ENCODE assay signal across 20 cellular contexts in the genomic region with DNA sequence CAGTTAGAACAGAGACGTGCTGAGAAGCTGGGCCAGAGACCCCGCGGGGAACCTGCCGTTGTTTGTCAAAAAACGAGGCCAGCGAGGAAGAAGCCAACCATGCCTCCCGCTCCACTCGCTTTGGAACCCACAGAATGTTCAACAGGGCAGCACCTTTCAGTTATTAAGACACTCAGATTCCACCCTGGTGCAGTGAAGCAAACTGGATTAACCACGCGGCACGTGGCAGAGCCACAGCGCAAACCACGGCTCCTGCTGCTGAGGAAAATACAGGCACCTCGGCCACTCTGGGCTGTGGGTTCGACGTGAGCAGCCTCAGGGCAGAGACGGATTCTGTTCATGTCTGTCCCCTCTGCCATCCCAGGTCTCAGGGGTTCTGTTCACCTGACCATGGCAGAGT. TPM values are rescaled to one million over a fixed set of nuclear protein-coding genes. Genes with fewer than 3 reads are reported as not detected.
DNase-seq lines count a peak whose midpoint lies in the region; ATAC-seq, FAIRE-seq and TF ChIP-seq lines count a peak whose summit lies in the region.
"Had no signal": no experiment of that assay in that cellular context is flagged by ENCODE, and none has a peak within 500 bp of the region (broad histone marks: within the 10 kb centered on the region; RNA-seq: fewer than 3 reads in every experiment).

No MANE protein-coding gene starts in this region.

- POLR2A ChIA-PET in A673 (lab: Charles Lee; ENCODE audit: low non-redundant PET) (no interaction called here), HepG2 (lab: Yijun Ruan, JAX) (no interaction called here)

- H3F3A ChIP-seq in GM23338 (replicated peaks; ENCODE audit: low read depth), result no peaks in the 10 kb centered on the region

- H3K27ac ChIP-seq in GM23338 (ENCODE audit: low read depth) (no peak overlapping the region), heart right ventricle (no peak overlapping the region), A673 (ENCODE audit: low read depth, low read length, poor library complexity, severe bottlenecking) (no peak overlapping the region), HepG2 (ENCODE audit: extremely low read length, insufficient read depth, low read length) (no peak overlapping the region)
- H3K27ac ChIP-seq: GM23248 had no signal

- H3K9me3 Mint-ChIP-seq in GM23338, result no peaks in the 10 kb centered on the region
- peaks cover 3% of the 10 kb centered on the region for H3K9me3 Mint-ChIP-seq in progenitor cell of endocrine pancreas (ENCODE audit: low read depth)
- H3K9me3 Mint-ChIP-seq in immature natural killer cell, result no peaks in the 10 kb centered on the region
- H3K9me3 Mint-ChIP-seq: CD8-positive, alpha-beta T cell; H9; IgD-negative memory B cell had no signal

- H3K4me3 ChIP-seq in GM23338 (no peak overlapping the region), heart right ventricle (no peak overlapping the region), A673 (ENCODE audit: low read depth, low read length, poor library complexity, severe bottlenecking) (no peak overlapping the region), HepG2 (replicated peaks in 1 of 3; ENCODE audit: insufficient read depth in 1 of 3, low read depth in 2 of 3, low read length in 3 of 3) (no peak overlapping the region)
- H3K4me3 ChIP-seq: GM12878, GM23248 had no signal

- H3K27ac Mint-ChIP-seq in GM23338 (no peak overlapping the region), progenitor cell of endocrine pancreas (peak overlapping the region; percentile 16), immature natural killer cell (no peak overlapping the region)
- H3K27ac Mint-ChIP-seq: CD14-positive monocyte; CD8-positive, alpha-beta T cell; IgD-negative memory B cell had no signal

- in situ Hi-C loops in HepG2 (cut with HindIII; ENCODE audit: extremely low pct_ligation_motif_present, low pct_unique_long_range_greater_than_20kb), result no loop called here

- H4K20me1 ChIP-seq in GM23338 (replicated peaks; ENCODE audit: insufficient read depth) (no peaks in the 10 kb centered on the region), HepG2 (ENCODE audit: insufficient read depth, low read length) (no peaks in the 10 kb centered on the region)

- no peak for FAIRE-seq in HepG2 (lab: Jason Lieb, UNC)
- FAIRE-seq: A204.1, GM18507 had no signal

- H3K27me3 ChIP-seq in GM23338 (ENCODE audit: insufficient read depth) (no peaks in the 10 kb centered on the region), heart right ventricle (peaks cover 0 to 11% (median 0%) of the 10 kb centered on the region in 7 donors), A673 (replicated peaks; ENCODE audit: insufficient read depth, low read depth, low read length, poor library complexity) (no peaks in the 10 kb centered on the region), HepG2 (ENCODE audit: control insufficient read depth in 1 of 2, insufficient read depth in 2 of 2, low read length in 2 of 2) (no peaks in the 10 kb centered on the region; a peak in 1 of 5 replicates)
- H3K27me3 ChIP-seq: BE2C had no signal

- no peaks in the 10 kb centered on the region for H3K9me2 ChIP-seq in GM23338 (ENCODE audit: insufficient read depth)

- H3K4me3 Mint-ChIP-seq in GM23338 (no peak overlapping the region), progenitor cell of endocrine pancreas (ENCODE audit: low read depth) (no peak overlapping the region), immature natural killer cell (no peak overlapping the region)
- H3K4me3 Mint-ChIP-seq: CD14-positive monocyte; CD8-positive, alpha-beta T cell; H9; IgD-negative memory B cell had no signal

- TF ChIP-seq CTCF in GM23338 (conservative IDR thresholded peaks at IDR 0.05; ENCODE audit: low read depth in 2 of 2) (no peak), progenitor cell of endocrine pancreas (IDR thresholded peaks at IDR 0.05; ENCODE audit: unreplicated experiment) (no peak), heart right ventricle (IDR thresholded peaks at IDR 0.05) (no peak), A673 (conservative IDR thresholded peaks at IDR 0.05; ENCODE audit: low read depth, low read length) (no peak), HepG2 (CRISPR knock-in tag; IDR thresholded peaks at IDR 0.05) (no peak)

- no peak overlapping the region for H3K9ac ChIP-seq in HepG2 (ENCODE audit: insufficient read depth, low read depth, low read length)
- H3K9ac ChIP-seq: GM23248 had no signal

- BruUV-seq in A673 (replicated peaks; lab: Mats Ljungman, UMichigan), result no TSS peak
- no TSS peak for BruUV-seq in HepG2 (replicated peaks; lab: Mats Ljungman, UMichigan)

- ATAC-seq in GM23338 (no peak; the same call in 2 of the 3 replicates), left lobe of liver (no peak), heart right ventricle (no peak), HepG2 (no peak)
- ATAC-seq: CD8-positive, alpha-beta T cell; GM12878 had no signal

- no peaks in the 10 kb centered on the region for H3K36me3 ChIP-seq in GM23338 (ENCODE audit: insufficient read depth)
- no peaks in the 10 kb centered on the region for H3K36me3 ChIP-seq in heart right ventricle
- H3K36me3 ChIP-seq in A673 (ENCODE audit: insufficient read depth, low read length, poor library complexity, severe bottlenecking), result no peaks in the 10 kb centered on the region
- no peaks in the 10 kb centered on the region for H3K36me3 ChIP-seq in HepG2 (replicated peaks in 1 of 2; ENCODE audit: control insufficient read depth in 1 of 2, insufficient read depth in 2 of 2, low read length in 2 of 2)
- H3K36me3 ChIP-seq: BE2C had no signal

- H3K79me2 ChIP-seq in GM23338 (replicated peaks; ENCODE audit: insufficient read depth) (no peaks in the 10 kb centered on the region), HepG2 (ENCODE audit: insufficient read depth, low read length) (no peaks in the 10 kb centered on the region)

- DNase-seq in GM23338 (ENCODE audit: low spot score), result no peak
- peak; percentile 24 for DNase-seq in left lobe of liver (ENCODE audit: low spot score)
- no peak for DNase-seq in progenitor cell of endocrine pancreas (ENCODE audit: low spot score, unreplicated experiment)
- DNase-seq in immature natural killer cell, result no peak
- DNase-seq in heart right ventricle, result no peak
- no peak for DNase-seq in A673 (ENCODE audit: low spot score)
- DNase-seq in HepG2 (ENCODE audit: low spot score), result no peak
- DNase-seq: BE2C; CD8-positive, alpha-beta T cell; COR-L47; DMS53; GM23248; H9 had no signal

- H3K27me3 Mint-ChIP-seq in GM23338 (ENCODE audit: insufficient read depth, low read depth, poor library complexity) (peaks cover 5% of the 10 kb centered on the region), progenitor cell of endocrine pancreas (peaks cover 5% of the 10 kb centered on the region), immature natural killer cell (ENCODE audit: low read depth in 3 of 3) (peaks cover 0 to 6% (median 4%) of the 10 kb centered on the region in 3 donors)

- no peak for TF ChIP-seq RAD21 in HepG2 (CRISPR knock-in tag; IDR thresholded peaks at IDR 0.05)

- intact Hi-C loops in heart right ventricle (cut with DNase I), result no loop called here
- intact Hi-C loops in A673 (cut with micrococcal nuclease; ENCODE audit: unreplicated experiment), result no loop called here
- intact Hi-C loops in HepG2 (cut with micrococcal nuclease; ENCODE audit: unreplicated experiment), result no loop called here

- peaks cover 6% of the 10 kb centered on the region; the same call in 1 of the 2 replicates for H3K4me1 ChIP-seq in GM23338 (ENCODE audit: insufficient read depth)
- H3K4me1 ChIP-seq in heart right ventricle, result no peaks in the 10 kb centered on the region
- no peaks in the 10 kb centered on the region for H3K4me1 ChIP-seq in A673 (ENCODE audit: insufficient read depth, low read length, poor library complexity, severe bottlenecking)
- H3K4me1 ChIP-seq in HepG2 (ENCODE audit: insufficient read depth, low read length), result peaks cover 9% of the 10 kb centered on the region
- H3K4me1 ChIP-seq: BE2C had no signal

- H2AFZ ChIP-seq in GM23338 (peak overlapping the region; percentile 91), HepG2 (ENCODE audit: low read length) (no peak overlapping the region)
- H2AFZ ChIP-seq: GM23248 had no signal

- H3K4me2 ChIP-seq in GM23338, result no peak overlapping the region
- H3K4me2 ChIP-seq in HepG2 (ENCODE audit: low read depth, low read length), result no peak overlapping the region

- no peak for TF ChIP-seq POLR2A in HepG2 (IDR thresholded peaks at IDR 0.05; ENCODE audit: insufficient read depth in 1 of 2, low read depth in 2 of 2, low read length in 2 of 2)

- CTCF ChIA-PET in A673 (lab: Charles Lee) (no interaction called here), HepG2 (lab: Yijun Ruan, JAX; ENCODE audit: low intra/inter-chr PET ratio, low total read pairs) (no interaction called here)

- TF ChIP-seq EP300 in HepG2 (IDR thresholded peaks at IDR 0.05; ENCODE audit: low read depth in 2 of 2, low read length in 2 of 2) (no peak), HepG2 (CRISPR knock-in tag; IDR thresholded peaks at IDR 0.05; ENCODE audit: borderline replicate concordance) (no peak)

- 88 to 91% methylated on average over 17 of the region's 17 CpGs for WGBS in heart right ventricle, 2 donors
- 94% methylated on average over 14 of the region's 17 CpGs for WGBS in HepG2 (ENCODE audit: low lambda C conversion rate)

- H3K36me3 Mint-ChIP-seq in GM23338 (ENCODE audit: low read depth), result no peaks in the 10 kb centered on the region
- no peaks in the 10 kb centered on the region for H3K36me3 Mint-ChIP-seq in progenitor cell of endocrine pancreas (ENCODE audit: insufficient read depth)
- no peaks in the 10 kb centered on the region for H3K36me3 Mint-ChIP-seq in immature natural killer cell
- H3K36me3 Mint-ChIP-seq: CD14-positive monocyte; CD8-positive, alpha-beta T cell; IgD-negative memory B cell had no signal

- H3K4me1 Mint-ChIP-seq in GM23338, result peaks cover 8% of the 10 kb centered on the region; the same call in 2 of the 3 replicates
- H3K4me1 Mint-ChIP-seq in progenitor cell of endocrine pancreas (ENCODE audit: low read depth), result peaks cover 5% of the 10 kb centered on the region
- no peaks in the 10 kb centered on the region for H3K4me1 Mint-ChIP-seq in immature natural killer cell
- H3K4me1 Mint-ChIP-seq: CD14-positive monocyte, IgD-negative memory B cell had no signal

- H3K9me3 ChIP-seq in heart right ventricle (peaks cover 0 to 8% (median 0%) of the 10 kb centered on the region in 11 donors), A673 (ENCODE audit: low read depth, low read length, poor library complexity, severe bottlenecking) (no peaks in the 10 kb centered on the region), HepG2 (ENCODE audit: low read length) (no peaks in the 10 kb centered on the region)
- H3K9me3 ChIP-seq: BE2C had no signal

RNA-seq across cellular contexts. Expression of a gene that starts 24.4 kb away (rescaled TPM):
- 1.1 and 1.4 TPM in 2 replicates for total RNA-seq in GM23338 (2014; rRNA removed; shearing (Covaris generic))
- polyA plus RNA-seq in GM23338 (2016; fragmentation: Nextera tagmentation; extraction: Ambion mirVana) (0.28 and 1.2 TPM in 2 replicates), immature natural killer cell (not detected), heart right ventricle (not detected), HepG2 (2011; rRNA removed) (0.35 TPM in 1 of 2 replicates, not detected in the other)
- total RNA-seq in left lobe of liver (0.70 TPM), progenitor cell of endocrine pancreas (0.33 and 0.69 TPM in 2 replicates), heart right ventricle (1 to 10 TPM in 1 of 10 donors, under 1 TPM in 6, not detected in 3; 0.11 to 1.3 (median 0.16) TPM), A673 (2021) (0.13 TPM in 1 of 2 replicates, not detected in the other), HepG2 (2016; rRNA removed; fragmentation: Illumina TruSeq; extraction: Trizol) (0.04 TPM in 1 of 2 replicates, not detected in the other)
- not detected in 2 replicates for total RNA-seq in HepG2 (2016; cell fraction: cytosol; rRNA removed; fragmentation: Illumina TruSeq; extraction: Trizol; ENCODE audit: low read depth)
- 0.09 TPM in 1 of 2 replicates, not detected in the other for total RNA-seq in HepG2 (2016; cell fraction: insoluble cytoplasmic fraction; rRNA removed; fragmentation: Illumina TruSeq; extraction: Trizol)
- total RNA-seq in HepG2 (2016; cell fraction: membrane; rRNA removed; fragmentation: Illumina TruSeq; extraction: Trizol), result not detected in 2 replicates
- total RNA-seq in HepG2 (2016; cell fraction: nucleus; rRNA removed; fragmentation: Illumina TruSeq; extraction: Trizol), result not detected in 2 replicates
- polyA plus RNA-seq in HepG2 (2011; cell fraction: cytosol; rRNA removed), result 0.01 and 0.03 TPM in 2 replicates
- not detected in 2 replicates for polyA plus RNA-seq in HepG2 (2011; cell fraction: nucleus; rRNA removed)
- polyA plus RNA-seq in HepG2 (2012), result not detected in 2 replicates
- not detected in 2 replicates for polyA plus RNA-seq in HepG2 (2016; cell fraction: cytosol; fragmentation: Illumina TruSeq; extraction: Trizol; ENCODE audit: low read depth)
- polyA plus RNA-seq in HepG2 (2016; cell fraction: insoluble cytoplasmic fraction; fragmentation: Illumina TruSeq; extraction: Trizol; ENCODE audit: low read depth), result not detected in 2 replicates
- not detected in 2 replicates for polyA plus RNA-seq in HepG2 (2016; cell fraction: membrane; fragmentation: Illumina TruSeq; extraction: Trizol; ENCODE audit: low read depth)
- not detected in 2 replicates for polyA plus RNA-seq in HepG2 (2016; cell fraction: nucleus; fragmentation: Illumina TruSeq; extraction: Trizol; ENCODE audit: insufficient read depth, low read depth)
- polyA minus RNA-seq in HepG2 (2011; rRNA and poly(A)+ RNA removed; ENCODE audit: low replicate concordance), result not detected in 2 replicates
- polyA minus RNA-seq in HepG2 (2011; cell fraction: cytosol; rRNA and poly(A)+ RNA removed), result not detected in 2 replicates
- not detected in 2 replicates for polyA minus RNA-seq in HepG2 (2011; cell fraction: nucleus; rRNA and poly(A)+ RNA removed)
- total RNA-seq: CD8-positive, alpha-beta T cell; GM23248 had no signal
- polyA plus RNA-seq: AG04450, GM23248 had no signal

RNA-seq across cellular contexts. Expression of a gene that starts 32.8 kb away (rescaled TPM):
- 1.7 and 4.3 TPM in 2 replicates for total RNA-seq in GM23338 (2014; rRNA removed; shearing (Covaris generic))
- polyA plus RNA-seq in GM23338 (2016; fragmentation: Nextera tagmentation; extraction: Ambion mirVana) (1.3 and 3.1 TPM in 2 replicates), immature natural killer cell (not detected), heart right ventricle (10 to 100 TPM in 1 of 2 donors, 1 to 10 TPM in 1; 2.7 to 11.8 TPM), HepG2 (2011; rRNA removed) (0.41 and 1.1 TPM in 2 replicates)
- total RNA-seq in left lobe of liver (not detected), progenitor cell of endocrine pancreas (8.3 and 8.6 TPM in 2 replicates), heart right ventricle (10 to 100 TPM in 9 of 10 donors, 1 to 10 TPM in 1; 7.8 to 84.1 (median 23.4) TPM), A673 (2021) (not detected in 2 replicates), HepG2 (2016; rRNA removed; fragmentation: Illumina TruSeq; extraction: Trizol) (5.1 and 5.8 TPM in 2 replicates)
- total RNA-seq in HepG2 (2016; cell fraction: cytosol; rRNA removed; fragmentation: Illumina TruSeq; extraction: Trizol; ENCODE audit: low read depth), result 1.5 and 1.6 TPM in 2 replicates
- 5.3 and 5.8 TPM in 2 replicates for total RNA-seq in HepG2 (2016; cell fraction: insoluble cytoplasmic fraction; rRNA removed; fragmentation: Illumina TruSeq; extraction: Trizol)
- total RNA-seq in HepG2 (2016; cell fraction: membrane; rRNA removed; fragmentation: Illumina TruSeq; extraction: Trizol), result 4.8 and 5.0 TPM in 2 replicates
- 3.0 and 4.2 TPM in 2 replicates for total RNA-seq in HepG2 (2016; cell fraction: nucleus; rRNA removed; fragmentation: Illumina TruSeq; extraction: Trizol)
- 0.38 and 0.64 TPM in 2 replicates for polyA plus RNA-seq in HepG2 (2011; cell fraction: cytosol; rRNA removed)
- 0.42 and 0.95 TPM in 2 replicates for polyA plus RNA-seq in HepG2 (2011; cell fraction: nucleus; rRNA removed)
- polyA plus RNA-seq in HepG2 (2012), result 0.58 and 0.69 TPM in 2 replicates
- polyA plus RNA-seq in HepG2 (2016; cell fraction: cytosol; fragmentation: Illumina TruSeq; extraction: Trizol; ENCODE audit: low read depth), result 1.8 TPM in 2 replicates
- 7.9 and 8.6 TPM in 2 replicates for polyA plus RNA-seq in HepG2 (2016; cell fraction: insoluble cytoplasmic fraction; fragmentation: Illumina TruSeq; extraction: Trizol; ENCODE audit: low read depth)
- 2.3 and 3.2 TPM in 2 replicates for polyA plus RNA-seq in HepG2 (2016; cell fraction: membrane; fragmentation: Illumina TruSeq; extraction: Trizol; ENCODE audit: low read depth)
- polyA plus RNA-seq in HepG2 (2016; cell fraction: nucleus; fragmentation: Illumina TruSeq; extraction: Trizol; ENCODE audit: insufficient read depth, low read depth), result 5.8 and 9.1 TPM in 2 replicates
- 1.9 TPM in 1 of 2 replicates, not detected in the other for polyA minus RNA-seq in HepG2 (2011; rRNA and poly(A)+ RNA removed; ENCODE audit: low replicate concordance)
- 0.70 and 0.99 TPM in 2 replicates for polyA minus RNA-seq in HepG2 (2011; cell fraction: cytosol; rRNA and poly(A)+ RNA removed)
- polyA minus RNA-seq in HepG2 (2011; cell fraction: nucleus; rRNA and poly(A)+ RNA removed), result 0.13 TPM in 1 of 2 replicates, not detected in the other
- total RNA-seq: CD8-positive, alpha-beta T cell; GM12878; GM23248; HT-29 had no signal
- polyA plus RNA-seq: GM12878, GM23248, IgD-negative memory B cell had no signal

RNA-seq across cellular contexts. Expression of a gene that starts 56.7 kb away (rescaled TPM):
- total RNA-seq in GM23338 (2014; rRNA removed; shearing (Covaris generic)), result 0.24 TPM in 1 of 2 replicates, not detected in the other
- polyA plus RNA-seq in GM23338 (2016; fragmentation: Nextera tagmentation; extraction: Ambion mirVana) (0.12 TPM in 1 of 2 replicates, not detected in the other), immature natural killer cell (not detected), heart right ventricle (under 1 TPM; 0.03 to 0.15 TPM), HepG2 (2011; rRNA removed) (0.14 and 0.16 TPM in 2 replicates)
- total RNA-seq in left lobe of liver (0.35 TPM), progenitor cell of endocrine pancreas (not detected in 2 replicates), heart right ventricle (under 1 TPM in 4 of 10 donors, not detected in 6; 0.08 to 0.19 (median 0.12) TPM), A673 (2021) (not detected in 2 replicates), HepG2 (2016; rRNA removed; fragmentation: Illumina TruSeq; extraction: Trizol) (0.70 and 0.80 TPM in 2 replicates)
- 0.20 and 0.26 TPM in 2 replicates for total RNA-seq in HepG2 (2016; cell fraction: cytosol; rRNA removed; fragmentation: Illumina TruSeq; extraction: Trizol; ENCODE audit: low read depth)
- 0.68 and 1.1 TPM in 2 replicates for total RNA-seq in HepG2 (2016; cell fraction: insoluble cytoplasmic fraction; rRNA removed; fragmentation: Illumina TruSeq; extraction: Trizol)
- total RNA-seq in HepG2 (2016; cell fraction: membrane; rRNA removed; fragmentation: Illumina TruSeq; extraction: Trizol), result 0.59 and 0.62 TPM in 2 replicates
- 0.28 and 0.37 TPM in 2 replicates for total RNA-seq in HepG2 (2016; cell fraction: nucleus; rRNA removed; fragmentation: Illumina TruSeq; extraction: Trizol)
- polyA plus RNA-seq in HepG2 (2011; cell fraction: cytosol; rRNA removed), result 0.10 and 0.12 TPM in 2 replicates
- polyA plus RNA-seq in HepG2 (2011; cell fraction: nucleus; rRNA removed), result 0.09 and 0.43 TPM in 2 replicates
- 0.24 and 0.29 TPM in 2 replicates for polyA plus RNA-seq in HepG2 (2012)
- polyA plus RNA-seq in HepG2 (2016; cell fraction: cytosol; fragmentation: Illumina TruSeq; extraction: Trizol; ENCODE audit: low read depth), result 0.24 and 0.27 TPM in 2 replicates
- polyA plus RNA-seq in HepG2 (2016; cell fraction: insoluble cytoplasmic fraction; fragmentation: Illumina TruSeq; extraction: Trizol; ENCODE audit: low read depth), result 0.71 and 1.2 TPM in 2 replicates
- polyA plus RNA-seq in HepG2 (2016; cell fraction: membrane; fragmentation: Illumina TruSeq; extraction: Trizol; ENCODE audit: low read depth), result 0.50 and 0.52 TPM in 2 replicates
- polyA plus RNA-seq in HepG2 (2016; cell fraction: nucleus; fragmentation: Illumina TruSeq; extraction: Trizol; ENCODE audit: insufficient read depth, low read depth), result 1.1 and 1.5 TPM in 2 replicates
- 0.38 TPM in 1 of 2 replicates, not detected in the other for polyA minus RNA-seq in HepG2 (2011; rRNA and poly(A)+ RNA removed; ENCODE audit: low replicate concordance)
- polyA minus RNA-seq in HepG2 (2011; cell fraction: cytosol; rRNA and poly(A)+ RNA removed), result not detected in 2 replicates
- 0.12 TPM in 1 of 2 replicates, not detected in the other for polyA minus RNA-seq in HepG2 (2011; cell fraction: nucleus; rRNA and poly(A)+ RNA removed)
- total RNA-seq: CD8-positive, alpha-beta T cell; GM23248 had no signal
- polyA plus RNA-seq: AG04450, CD14-positive monocyte, GM23248, IgD-negative memory B cell had no signal
